In genomic region chr10:37908165-37908564, GRCh38 we compare ENCODE assay signal across 1 cellular context. TPM values are rescaled to one million over a fixed set of nuclear protein-coding genes. Genes with fewer than 3 reads are reported as not detected.
"Had no signal": no experiment of that assay in that cellular context is flagged by ENCODE, and none has a peak within 500 bp of the region (broad histone marks: within the 10 kb centered on the region; RNA-seq: fewer than 3 reads in every experiment).

No MANE protein-coding gene starts in this region.

RNA-seq across cellular contexts. Expression of gene ZNF248, which starts 50.8 kb away (rescaled TPM):
- total RNA-seq: smooth muscle cell had no signal
- polyA plus RNA-seq: smooth muscle cell had no signal
